In the genomic region with DNA sequence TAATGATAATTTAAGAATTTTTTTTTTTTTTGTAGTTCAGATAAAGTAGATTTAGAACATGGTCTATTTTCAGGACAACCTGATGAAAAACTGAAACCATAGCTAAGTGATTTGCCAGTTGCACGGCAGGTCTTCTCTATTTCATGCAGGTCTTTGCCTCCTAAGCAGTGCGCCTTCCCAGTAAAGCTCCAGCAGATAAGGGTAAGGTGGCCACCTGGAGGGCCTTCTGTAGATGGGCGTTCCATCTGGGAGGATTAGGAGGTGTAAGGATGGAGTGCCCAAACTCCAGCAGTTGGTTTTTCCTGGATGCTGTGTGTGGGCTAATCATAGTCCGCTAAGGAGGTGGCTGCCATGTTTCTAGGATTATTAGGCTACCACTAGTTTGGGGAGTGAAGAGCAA, we compare ENCODE assay signal across 1 cellular context.
TF ChIP-seq lines count a peak whose summit lies in the region.

No MANE protein-coding gene starts in this region.

TF ChIP-seq in GM23338, 12 proteins besides CTCF, POLR2A, EP300 and RAD21 (continued from another document):
- TF ChIP-seq, protein P1, sequence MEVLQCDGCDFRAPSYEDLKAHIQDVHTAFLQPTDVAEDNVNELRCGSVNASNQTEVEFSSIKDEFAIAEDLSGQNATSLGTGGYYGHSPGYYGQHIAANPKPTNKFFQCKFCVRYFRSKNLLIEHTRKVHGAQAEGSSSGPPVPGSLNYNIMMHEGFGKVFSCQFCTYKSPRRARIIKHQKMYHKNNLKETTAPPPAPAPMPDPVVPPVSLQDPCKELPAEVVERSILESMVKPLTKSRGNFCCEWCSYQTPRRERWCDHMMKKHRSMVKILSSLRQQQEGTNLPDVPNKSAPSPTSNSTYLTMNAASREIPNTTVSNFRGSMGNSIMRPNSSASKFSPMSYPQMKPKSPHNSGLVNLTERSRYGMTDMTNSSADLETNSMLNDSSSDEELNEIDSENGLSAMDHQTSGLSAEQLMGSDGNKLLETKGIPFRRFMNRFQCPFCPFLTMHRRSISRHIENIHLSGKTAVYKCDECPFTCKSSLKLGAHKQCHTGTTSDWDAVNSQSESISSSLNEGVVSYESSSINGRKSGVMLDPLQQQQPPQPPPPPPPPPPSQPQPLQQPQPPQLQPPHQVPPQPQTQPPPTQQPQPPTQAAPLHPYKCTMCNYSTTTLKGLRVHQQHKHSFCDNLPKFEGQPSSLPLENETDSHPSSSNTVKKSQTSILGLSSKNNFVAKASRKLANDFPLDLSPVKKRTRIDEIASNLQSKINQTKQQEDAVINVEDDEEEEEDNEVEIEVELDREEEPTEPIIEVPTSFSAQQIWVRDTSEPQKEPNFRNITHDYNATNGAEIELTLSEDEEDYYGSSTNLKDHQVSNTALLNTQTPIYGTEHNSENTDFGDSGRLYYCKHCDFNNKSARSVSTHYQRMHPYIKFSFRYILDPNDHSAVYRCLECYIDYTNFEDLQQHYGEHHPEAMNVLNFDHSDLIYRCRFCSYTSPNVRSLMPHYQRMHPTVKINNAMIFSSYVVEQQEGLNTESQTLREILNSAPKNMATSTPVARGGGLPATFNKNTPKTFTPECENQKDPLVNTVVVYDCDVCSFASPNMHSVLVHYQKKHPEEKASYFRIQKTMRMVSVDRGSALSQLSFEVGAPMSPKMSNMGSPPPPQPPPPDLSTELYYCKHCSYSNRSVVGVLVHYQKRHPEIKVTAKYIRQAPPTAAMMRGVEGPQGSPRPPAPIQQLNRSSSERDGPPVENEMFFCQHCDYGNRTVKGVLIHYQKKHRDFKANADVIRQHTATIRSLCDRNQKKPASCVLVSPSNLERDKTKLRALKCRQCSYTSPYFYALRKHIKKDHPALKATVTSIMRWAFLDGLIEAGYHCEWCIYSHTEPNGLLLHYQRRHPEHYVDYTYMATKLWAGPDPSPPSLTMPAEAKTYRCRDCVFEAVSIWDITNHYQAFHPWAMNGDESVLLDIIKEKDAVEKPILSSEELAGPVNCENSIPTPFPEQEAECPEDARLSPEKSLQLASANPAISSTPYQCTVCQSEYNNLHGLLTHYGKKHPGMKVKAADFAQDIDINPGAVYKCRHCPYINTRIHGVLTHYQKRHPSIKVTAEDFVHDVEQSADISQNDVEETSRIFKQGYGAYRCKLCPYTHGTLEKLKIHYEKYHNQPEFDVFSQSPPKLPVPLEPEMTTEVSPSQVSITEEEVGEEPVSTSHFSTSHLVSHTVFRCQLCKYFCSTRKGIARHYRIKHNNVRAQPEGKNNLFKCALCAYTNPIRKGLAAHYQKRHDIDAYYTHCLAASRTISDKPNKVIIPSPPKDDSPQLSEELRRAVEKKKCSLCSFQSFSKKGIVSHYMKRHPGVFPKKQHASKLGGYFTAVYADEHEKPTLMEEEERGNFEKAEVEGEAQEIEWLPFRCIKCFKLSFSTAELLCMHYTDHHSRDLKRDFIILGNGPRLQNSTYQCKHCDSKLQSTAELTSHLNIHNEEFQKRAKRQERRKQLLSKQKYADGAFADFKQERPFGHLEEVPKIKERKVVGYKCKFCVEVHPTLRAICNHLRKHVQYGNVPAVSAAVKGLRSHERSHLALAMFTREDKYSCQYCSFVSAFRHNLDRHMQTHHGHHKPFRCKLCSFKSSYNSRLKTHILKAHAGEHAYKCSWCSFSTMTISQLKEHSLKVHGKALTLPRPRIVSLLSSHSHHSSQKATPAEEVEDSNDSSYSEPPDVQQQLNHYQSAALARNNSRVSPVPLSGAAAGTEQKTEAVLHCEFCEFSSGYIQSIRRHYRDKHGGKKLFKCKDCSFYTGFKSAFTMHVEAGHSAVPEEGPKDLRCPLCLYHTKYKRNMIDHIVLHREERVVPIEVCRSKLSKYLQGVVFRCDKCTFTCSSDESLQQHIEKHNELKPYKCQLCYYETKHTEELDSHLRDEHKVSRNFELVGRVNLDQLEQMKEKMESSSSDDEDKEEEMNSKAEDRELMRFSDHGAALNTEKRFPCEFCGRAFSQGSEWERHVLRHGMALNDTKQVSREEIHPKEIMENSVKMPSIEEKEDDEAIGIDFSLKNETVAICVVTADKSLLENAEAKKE (CRISPR knock-in tag; IDR thresholded peaks at IDR 0.05) = no peak
- TF ChIP-seq, protein P2, sequence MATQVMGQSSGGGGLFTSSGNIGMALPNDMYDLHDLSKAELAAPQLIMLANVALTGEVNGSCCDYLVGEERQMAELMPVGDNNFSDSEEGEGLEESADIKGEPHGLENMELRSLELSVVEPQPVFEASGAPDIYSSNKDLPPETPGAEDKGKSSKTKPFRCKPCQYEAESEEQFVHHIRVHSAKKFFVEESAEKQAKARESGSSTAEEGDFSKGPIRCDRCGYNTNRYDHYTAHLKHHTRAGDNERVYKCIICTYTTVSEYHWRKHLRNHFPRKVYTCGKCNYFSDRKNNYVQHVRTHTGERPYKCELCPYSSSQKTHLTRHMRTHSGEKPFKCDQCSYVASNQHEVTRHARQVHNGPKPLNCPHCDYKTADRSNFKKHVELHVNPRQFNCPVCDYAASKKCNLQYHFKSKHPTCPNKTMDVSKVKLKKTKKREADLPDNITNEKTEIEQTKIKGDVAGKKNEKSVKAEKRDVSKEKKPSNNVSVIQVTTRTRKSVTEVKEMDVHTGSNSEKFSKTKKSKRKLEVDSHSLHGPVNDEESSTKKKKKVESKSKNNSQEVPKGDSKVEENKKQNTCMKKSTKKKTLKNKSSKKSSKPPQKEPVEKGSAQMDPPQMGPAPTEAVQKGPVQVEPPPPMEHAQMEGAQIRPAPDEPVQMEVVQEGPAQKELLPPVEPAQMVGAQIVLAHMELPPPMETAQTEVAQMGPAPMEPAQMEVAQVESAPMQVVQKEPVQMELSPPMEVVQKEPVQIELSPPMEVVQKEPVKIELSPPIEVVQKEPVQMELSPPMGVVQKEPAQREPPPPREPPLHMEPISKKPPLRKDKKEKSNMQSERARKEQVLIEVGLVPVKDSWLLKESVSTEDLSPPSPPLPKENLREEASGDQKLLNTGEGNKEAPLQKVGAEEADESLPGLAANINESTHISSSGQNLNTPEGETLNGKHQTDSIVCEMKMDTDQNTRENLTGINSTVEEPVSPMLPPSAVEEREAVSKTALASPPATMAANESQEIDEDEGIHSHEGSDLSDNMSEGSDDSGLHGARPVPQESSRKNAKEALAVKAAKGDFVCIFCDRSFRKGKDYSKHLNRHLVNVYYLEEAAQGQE (IDR thresholded peaks at IDR 0.05; ENCODE audit: unreplicated experiment) = no peak
- TF ChIP-seq EZH2 (IDR thresholded peaks at IDR 0.05; ENCODE audit: low read depth, unreplicated experiment) = no peak
- no peak for TF ChIP-seq JUNB (IDR thresholded peaks at IDR 0.05; ENCODE audit: unreplicated experiment)
- TF ChIP-seq, protein P3, sequence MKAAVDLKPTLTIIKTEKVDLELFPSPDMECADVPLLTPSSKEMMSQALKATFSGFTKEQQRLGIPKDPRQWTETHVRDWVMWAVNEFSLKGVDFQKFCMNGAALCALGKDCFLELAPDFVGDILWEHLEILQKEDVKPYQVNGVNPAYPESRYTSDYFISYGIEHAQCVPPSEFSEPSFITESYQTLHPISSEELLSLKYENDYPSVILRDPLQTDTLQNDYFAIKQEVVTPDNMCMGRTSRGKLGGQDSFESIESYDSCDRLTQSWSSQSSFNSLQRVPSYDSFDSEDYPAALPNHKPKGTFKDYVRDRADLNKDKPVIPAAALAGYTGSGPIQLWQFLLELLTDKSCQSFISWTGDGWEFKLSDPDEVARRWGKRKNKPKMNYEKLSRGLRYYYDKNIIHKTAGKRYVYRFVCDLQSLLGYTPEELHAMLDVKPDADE (IDR thresholded peaks at IDR 0.05) = no peak
- TF ChIP-seq EZH2phosphoT487 (IDR thresholded peaks at IDR 0.05; ENCODE audit: unreplicated experiment) = no peak
